In the genomic region with DNA sequence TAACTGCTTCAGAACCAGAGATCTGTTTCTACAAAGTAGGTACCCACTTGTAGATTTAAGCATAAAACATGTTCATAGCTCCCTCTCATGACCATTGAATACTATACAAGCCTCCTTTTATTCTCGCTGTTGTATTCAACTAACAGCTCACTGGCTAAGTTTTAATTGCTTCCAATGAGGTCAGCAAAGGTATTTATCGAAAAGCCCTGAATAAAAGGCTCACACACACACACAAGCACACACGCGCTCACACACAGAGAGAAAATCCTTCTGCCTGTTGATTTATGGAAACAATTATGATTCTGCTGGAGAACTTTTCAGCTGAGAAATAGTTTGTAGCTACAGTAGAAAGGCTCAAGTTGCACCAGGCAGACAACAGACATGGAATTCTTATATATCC, we compare ENCODE assay signal across 9 cellular contexts. TPM values are rescaled to one million over a fixed set of nuclear protein-coding genes. Genes with fewer than 3 reads are reported as not detected.
DNase-seq lines count a peak whose midpoint lies in the region; ATAC-seq, FAIRE-seq and TF ChIP-seq lines count a peak whose summit lies in the region.
"Had no signal": no experiment of that assay in that cellular context is flagged by ENCODE, and none has a peak within 500 bp of the region (broad histone marks: within the 10 kb centered on the region; RNA-seq: fewer than 3 reads in every experiment).

A gene with protein sequence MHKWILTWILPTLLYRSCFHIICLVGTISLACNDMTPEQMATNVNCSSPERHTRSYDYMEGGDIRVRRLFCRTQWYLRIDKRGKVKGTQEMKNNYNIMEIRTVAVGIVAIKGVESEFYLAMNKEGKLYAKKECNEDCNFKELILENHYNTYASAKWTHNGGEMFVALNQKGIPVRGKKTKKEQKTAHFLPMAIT (plus strand): TSS at position 222 of the 400 bp plus-strand sequence. CDS start 1,056 bp downstream, outside the sequence.

- ATAC-seq in stimulated activated memory B cell treated with anti-CD40 and anti-IgM and Interleukin-4, amounts not matched to agents 10 μg/mL and 1 μg/mL and 100 μg/mL, for 72 hours, result no peak
- ATAC-seq in HG03378 (IDR thresholded peaks at IDR 0.05; ENCODE audit: unreplicated experiment), result no peak

- dilution Hi-C loops in keratinocyte (cut with MboI; ENCODE audit: extremely low pct_ligation_motif_present, low sequenced_read_pairs), result no loop called here

- no peak within 1 kb of the TSS for H3K9ac ChIP-seq in keratinocyte (ENCODE audit: control insufficient read depth, extremely low read depth, insufficient read depth, low read length)

- no peaks in the 10 kb centered on the region for H3K9me3 ChIP-seq in keratinocyte (ENCODE audit: control insufficient read depth, low read depth, low read length)

- H3K79me2 ChIP-seq in keratinocyte (ENCODE audit: control insufficient read depth, insufficient read depth, low read length), result no peaks in the 10 kb centered on the region

- no peaks in the 10 kb centered on the region for H3K27me3 ChIP-seq in keratinocyte (ENCODE audit: control insufficient read depth, extremely low read depth, insufficient read depth, low read length)

- no peaks in the 10 kb centered on the region for H3K9me3 Mint-ChIP-seq in stimulated activated memory B cell treated with anti-CD40 and anti-IgM and Interleukin-4, amounts not matched to agents 10 μg/mL and 1 μg/mL and 100 μg/mL, for 72 hours

- peak within 1 kb of the TSS; percentile 29 for H3K4me2 ChIP-seq in keratinocyte (ENCODE audit: control insufficient read depth, extremely low read depth, insufficient read depth, low read depth, low read length)

- H3K27me3 Mint-ChIP-seq in stimulated activated memory B cell treated with anti-CD40 and anti-IgM and Interleukin-4, amounts not matched to agents 10 μg/mL and 1 μg/mL and 100 μg/mL, for 72 hours, result no peaks in the 10 kb centered on the region

- no peaks in the 10 kb centered on the region for H3K36me3 Mint-ChIP-seq in stimulated activated memory B cell treated with anti-CD40 and anti-IgM and Interleukin-4, amounts not matched to agents 10 μg/mL and 1 μg/mL and 100 μg/mL, for 72 hours

- H3K4me1 Mint-ChIP-seq in stimulated activated memory B cell treated with anti-CD40 and anti-IgM and Interleukin-4, amounts not matched to agents 10 μg/mL and 1 μg/mL and 100 μg/mL, for 72 hours, result peaks cover 7% of the 10 kb centered on the region

- DNase-seq in HCEC 1CT (peak; percentile 81), amniotic epithelial cell (ENCODE audit: low read depth) (peak; percentile 64), keratinocyte (ENCODE audit: low read depth, low spot score) (no peak), NCI-H510A treated with DMSO at 0.1 percent for 48 hours (lab: John Stamatoyannopoulos, UW) (no peak), DMS79 treated with DMSO at 0.1 percent for 48 hours (lab: John Stamatoyannopoulos, UW) (no peak), putamen (ENCODE audit: low spot score) (no peak)

- peak within 1 kb of the TSS; percentile 58 for H3K4me3 Mint-ChIP-seq in stimulated activated memory B cell treated with anti-CD40 and anti-IgM and Interleukin-4, amounts not matched to agents 10 μg/mL and 1 μg/mL and 100 μg/mL, for 72 hours

- no peaks in the 10 kb centered on the region for H3K4me1 ChIP-seq in keratinocyte (ENCODE audit: control insufficient read depth, extremely low read depth, insufficient read depth, low read length)

- no peak within 1 kb of the TSS for H3K27ac Mint-ChIP-seq in stimulated activated memory B cell treated with anti-CD40 and anti-IgM and Interleukin-4, amounts not matched to agents 10 μg/mL and 1 μg/mL and 100 μg/mL, for 72 hours

- no peaks in the 10 kb centered on the region for H3K9me1 ChIP-seq in keratinocyte (ENCODE audit: control insufficient read depth, extremely low read depth, insufficient read depth, low read length)

- H4K20me1 ChIP-seq in keratinocyte (ENCODE audit: control insufficient read depth, extremely low read depth, insufficient read depth, low read length), result no peaks in the 10 kb centered on the region

- no peak for TF ChIP-seq CTCF in keratinocyte (optimal IDR thresholded peaks at IDR 0.05 in 1 of 3, IDR thresholded peaks at IDR 0.05 in 1 of 3, conservative IDR thresholded peaks at IDR 0.05 in 1 of 3; ENCODE audit: extremely low read depth in 1 of 3, insufficient read depth in 2 of 3, low read length in 3 of 3)

- no peak for FAIRE-seq in keratinocyte (lab: Jason Lieb, UNC)

- no peak within 1 kb of the TSS for H3K4me3 ChIP-seq in keratinocyte (ENCODE audit: control insufficient read depth in 2 of 3, extremely low read depth in 1 of 3, insufficient read depth in 2 of 3, low read depth in 1 of 3, low read length in 3 of 3)

- no peak within 1 kb of the TSS for H2AFZ ChIP-seq in keratinocyte (ENCODE audit: control insufficient read depth, low read length)

- H3K27ac ChIP-seq in keratinocyte (ENCODE audit: control insufficient read depth, insufficient read depth, low read length), result no peak within 1 kb of the TSS
- H3K27ac ChIP-seq: VCaP had no signal

- no peaks in the 10 kb centered on the region for H3K36me3 ChIP-seq in keratinocyte (ENCODE audit: control insufficient read depth in 2 of 2, extremely low read depth in 1 of 2, insufficient read depth in 2 of 2, low read length in 2 of 2)

RNA-seq across cellular contexts. Expression of the gene that starts here (rescaled TPM):
- 0.01 TPM in 1 of 3 replicates, not detected in the others for polyA plus RNA-seq in keratinocyte
- polyA plus RNA-seq in keratinocyte (2011; ENCODE audit: low read depth), result 0.15 TPM
- 0.01 TPM in 1 of 2 replicates, not detected in the other for polyA plus RNA-seq in keratinocyte (2011; cell fraction: cytosol; rRNA removed)
- polyA plus RNA-seq in keratinocyte (2011; cell fraction: nucleus; rRNA removed), result not detected in 2 replicates
- not detected in 2 replicates for polyA plus RNA-seq in keratinocyte (2012; ENCODE audit: low replicate concordance)
- not detected in 3 replicates for polyA minus RNA-seq in keratinocyte
- polyA minus RNA-seq in keratinocyte (2011; cell fraction: cytosol; rRNA and poly(A)+ RNA removed), result not detected
- polyA minus RNA-seq in keratinocyte (2011; cell fraction: nucleus; rRNA and poly(A)+ RNA removed), result 0.23 TPM in 1 of 2 replicates, not detected in the other

Comparison
In these comparisons a context has a peak if more than half of its experiments do, and no peak if none do; other contexts are left out.
1. DNase-seq: peak in HCEC 1CT (single experiment) and amniotic epithelial cell (single experiment); none in keratinocyte (single experiment), NCI-H510A treated with DMSO at 0.1 percent for 48 hours (single experiment), DMS79 treated with DMSO at 0.1 percent for 48 hours (single experiment) and putamen (single experiment).